ENCODE assay signal across 17 cellular contexts in genomic region chr3:48630407-48630806, GRCh38. TPM values are rescaled to one million over a fixed set of nuclear protein-coding genes. Genes with fewer than 3 reads are reported as not detected.
DNase-seq lines count a peak whose midpoint lies in the region; ATAC-seq and TF ChIP-seq lines count a peak whose summit lies in the region.
"Had no signal": no experiment of that assay in that cellular context is flagged by ENCODE, and none has a peak within 500 bp of the region (broad histone marks: within the 10 kb centered on the region; RNA-seq: fewer than 3 reads in every experiment).

No MANE protein-coding gene starts in this region.

- H3K36me3 Mint-ChIP-seq in activated CD4-positive, alpha-beta T cell treated with anti-CD3 and anti-CD28 coated beads, Interleukin-2, amount 10 ng/mL, durations not matched to agents 7 days and 5 days (ENCODE audit: low read depth) = peaks cover 15% of the 10 kb centered on the region
- H3K36me3 Mint-ChIP-seq in chondrocyte (ENCODE audit: low read depth) = peaks cover 38% of the 10 kb centered on the region
- H3K36me3 Mint-ChIP-seq in activated T-cell treated with anti-CD3 and anti-CD28 coated beads, Interleukin-2, amount 50 U/mL, for 4 hours (ENCODE audit: insufficient read depth) = peaks cover 18% of the 10 kb centered on the region

- peak overlapping the region; percentile 56 for H2BK5ac ChIP-seq in neuronal stem cell (ENCODE audit: low read length)

- no peak overlapping the region for H3K9ac ChIP-seq in neuronal stem cell (ENCODE audit: low read depth, low read length, poor library complexity)

- H2AFZ ChIP-seq in neuronal stem cell (ENCODE audit: low read length) = no peak overlapping the region

- peaks cover 5 to 8% of the 10 kb centered on the region in 2 donors for H3K4me1 ChIP-seq in neuronal stem cell (ENCODE audit: control insufficient read depth in 2 of 2, insufficient read depth in 1 of 2, low read depth in 1 of 2, low read length in 2 of 2)
- peaks cover 0 to 15% of the 10 kb centered on the region in 2 donors for H3K4me1 ChIP-seq in ascending aorta

- H3K9me3 ChIP-seq in neuronal stem cell (replicated peaks in 1 of 2; ENCODE audit: control insufficient read depth in 2 of 2, insufficient read depth in 1 of 2, low read depth in 1 of 2, low read length in 2 of 2) (no peaks in the 10 kb centered on the region), ascending aorta (no peaks in the 10 kb centered on the region)
- H3K9me3 ChIP-seq: A549, Caco-2, HAP-1 had no signal

- H3K4me2 ChIP-seq in neuronal stem cell (ENCODE audit: insufficient read depth, low read length, poor library complexity, severe bottlenecking) = no peak overlapping the region
- H3K4me2 ChIP-seq: A549 had no signal

- H3K4me3 Mint-ChIP-seq in activated CD4-positive, alpha-beta T cell treated with anti-CD3 and anti-CD28 coated beads, Interleukin-2, amount 10 ng/mL, durations not matched to agents 7 days and 5 days = no peak overlapping the region
- H3K4me3 Mint-ChIP-seq in chondrocyte (ENCODE audit: unreplicated experiment) = no peak overlapping the region
- H3K4me3 Mint-ChIP-seq in activated T-cell treated with anti-CD3 and anti-CD28 coated beads, Interleukin-2, amount 50 U/mL, for 4 hours = no peak overlapping the region

- POLR2A ChIA-PET in activated CD4-positive, alpha-beta T cell treated with anti-CD3 and anti-CD28 coated beads, Interleukin-2, amount 10 ng/mL, durations not matched to agents 7 days and 5 days (lab: Charles Lee) = no interaction called here
- POLR2A ChIA-PET in RWPE1 (lab: Yijun Ruan, JAX; ENCODE audit: low non-redundant PET) = no interaction called here

- no peak overlapping the region for H4K91ac ChIP-seq in neuronal stem cell (ENCODE audit: low read depth, low read length, poor library complexity)

- H3K27ac ChIP-seq in RWPE1 (peak overlapping the region; percentile 89), neuronal stem cell (replicated peaks; ENCODE audit: low read length) (no peak overlapping the region), ascending aorta (no peak overlapping the region)
- H3K27ac ChIP-seq: 22Rv1, A549, C4-2B had no signal

- no peak overlapping the region for H4K8ac ChIP-seq in neuronal stem cell (ENCODE audit: low read depth, low read length)

- no peaks in the 10 kb centered on the region for H3K27me3 Mint-ChIP-seq in activated CD4-positive, alpha-beta T cell treated with anti-CD3 and anti-CD28 coated beads, Interleukin-2, amount 10 ng/mL, durations not matched to agents 7 days and 5 days
- H3K27me3 Mint-ChIP-seq in chondrocyte (ENCODE audit: low read depth) = no peaks in the 10 kb centered on the region
- no peaks in the 10 kb centered on the region for H3K27me3 Mint-ChIP-seq in activated T-cell treated with anti-CD3 and anti-CD28 coated beads, Interleukin-2, amount 50 U/mL, for 4 hours (ENCODE audit: low read depth)
- H3K27me3 Mint-ChIP-seq: CD4-positive, alpha-beta T cell had no signal

- intact Hi-C loops in ascending aorta (cut with DNase I) = loop anchor here (10.0 kb wide), 1 partner anchor 156 kb away; no protein-coding TSS in a partner anchor

- CTCF ChIA-PET in activated CD4-positive, alpha-beta T cell treated with anti-CD3 and anti-CD28 coated beads, Interleukin-2, amount 10 ng/mL, durations not matched to agents 7 days and 5 days (lab: Charles Lee) = interaction anchor here (0.6 kb wide), 1 partner anchor 1411 kb away, joined by 4 read pairs; no protein-coding TSS in a partner anchor
- CTCF ChIA-PET in RWPE1 (lab: Yijun Ruan, JAX) = no interaction called here

- DNase-seq in activated CD4-positive, alpha-beta T cell treated with anti-CD3 and anti-CD28 coated beads, Interleukin-2, amount 10 ng/mL, durations not matched to agents 7 days and 5 days = no peak
- no peak for DNase-seq in activated CD4-positive, alpha-beta T cell treated with anti-CD3 and anti-CD28 coated beads, Interleukin-2, amount 50 U/mL, for 4 hours
- DNase-seq in RWPE1 (ENCODE audit: low spot score) (no peak), chondrocyte (ENCODE audit: low spot score) (no peak), neuronal stem cell (ENCODE audit: low spot score) (no peak), ascending aorta (ENCODE audit: low spot score in 2 of 2) (no peak), NCI-H526 treated with DMSO at 0.1 percent for 48 hours (lab: John Stamatoyannopoulos, UW) (no peak)
- DNase-seq in activated T-cell treated with anti-CD3 and anti-CD28 coated beads, Interleukin-2, amount 50 U/mL, for 4 hours = no peak
- DNase-seq: AML-193; Caco-2; CD4-positive, alpha-beta T cell had no signal

- H3K27me3 ChIP-seq in neuronal stem cell (ENCODE audit: control insufficient read depth in 3 of 3, insufficient read depth in 3 of 3, low read depth in 1 of 3, low read length in 3 of 3) (no peaks in the 10 kb centered on the region), ascending aorta (no peaks in the 10 kb centered on the region)

- peaks cover 63 to 82% of the 10 kb centered on the region in 2 donors for H3K36me3 ChIP-seq in neuronal stem cell (replicated peaks in 1 of 2; ENCODE audit: control insufficient read depth in 2 of 2, insufficient read depth in 2 of 2, low read length in 2 of 2)
- H3K36me3 ChIP-seq in ascending aorta = peaks cover 73 to 78% of the 10 kb centered on the region in 2 donors

- H2AK5ac ChIP-seq in neuronal stem cell (ENCODE audit: low read depth, low read length) = no peak overlapping the region

- no peak for ATAC-seq in activated T-cell treated with anti-CD3 and anti-CD28 coated beads, Interleukin-2, amount 50 U/mL, for 4 hours
- ATAC-seq: A549 had no signal

- WGBS in neuronal stem cell (ENCODE audit: extremely low coverage in 2 of 2, insufficient read length in 2 of 2, insufficient replicate concordance in 1 of 2), 2 donors = no CpG with 5 or more reads among the region's 8 CpGs

- H3K4me3 ChIP-seq in neuronal stem cell (ENCODE audit: low read length in 2 of 2) = no peak overlapping the region
- no peak overlapping the region for H3K4me3 ChIP-seq in ascending aorta
- H3K4me3 ChIP-seq: A549, HAP-1 had no signal

- no peak overlapping the region for H3K4ac ChIP-seq in neuronal stem cell (ENCODE audit: low read length)

- H3K18ac ChIP-seq in neuronal stem cell (ENCODE audit: low read length) = no peak overlapping the region

- H3K79me1 ChIP-seq in neuronal stem cell (ENCODE audit: low read depth, low read length) = peaks cover 7% of the 10 kb centered on the region

- no peak overlapping the region for H2BK12ac ChIP-seq in neuronal stem cell (ENCODE audit: low read length)

- TF ChIP-seq CTCF in RWPE1 (conservative IDR thresholded peaks at IDR 0.05; ENCODE audit: low read depth) (no peak), chondrocyte (IDR thresholded peaks at IDR 0.05) (no peak), ascending aorta (IDR thresholded peaks at IDR 0.05) (no peak)

- peaks cover 9% of the 10 kb centered on the region for H3K4me1 Mint-ChIP-seq in activated CD4-positive, alpha-beta T cell treated with anti-CD3 and anti-CD28 coated beads, Interleukin-2, amount 10 ng/mL, durations not matched to agents 7 days and 5 days
- H3K4me1 Mint-ChIP-seq in chondrocyte (ENCODE audit: low read depth) = peaks cover 23% of the 10 kb centered on the region
- peaks cover 5% of the 10 kb centered on the region for H3K4me1 Mint-ChIP-seq in activated T-cell treated with anti-CD3 and anti-CD28 coated beads, Interleukin-2, amount 50 U/mL, for 4 hours (ENCODE audit: low read depth)

- peak overlapping the region; percentile 52 for H3K27ac Mint-ChIP-seq in activated CD4-positive, alpha-beta T cell treated with anti-CD3 and anti-CD28 coated beads, Interleukin-2, amount 10 ng/mL, durations not matched to agents 7 days and 5 days
- peak overlapping the region; percentile 32 for H3K27ac Mint-ChIP-seq in chondrocyte (ENCODE audit: unreplicated experiment)
- H3K27ac Mint-ChIP-seq: CD4-positive, alpha-beta T cell had no signal

- H3K23ac ChIP-seq in neuronal stem cell (ENCODE audit: low read depth, low read length, poor library complexity) = no peak overlapping the region

- H2BK120ac ChIP-seq in neuronal stem cell (ENCODE audit: low read depth, low read length) = no peak overlapping the region

- no peaks in the 10 kb centered on the region for H3K9me3 Mint-ChIP-seq in activated CD4-positive, alpha-beta T cell treated with anti-CD3 and anti-CD28 coated beads, Interleukin-2, amount 10 ng/mL, durations not matched to agents 7 days and 5 days
- no peaks in the 10 kb centered on the region for H3K9me3 Mint-ChIP-seq in chondrocyte (ENCODE audit: low read depth)
- no peaks in the 10 kb centered on the region for H3K9me3 Mint-ChIP-seq in activated T-cell treated with anti-CD3 and anti-CD28 coated beads, Interleukin-2, amount 50 U/mL, for 4 hours
- H3K9me3 Mint-ChIP-seq: CD4-positive, alpha-beta T cell had no signal

- H3K14ac ChIP-seq in neuronal stem cell (ENCODE audit: low read length) = no peak overlapping the region

- no peak overlapping the region for H2BK15ac ChIP-seq in neuronal stem cell (ENCODE audit: low read length)

RNA-seq across cellular contexts. Expression of gene SLC26A6, which starts 4.9 kb away (rescaled TPM):
- total RNA-seq in activated CD4-positive, alpha-beta T cell treated with anti-CD3 and anti-CD28 coated beads, Interleukin-2, amount 10 ng/mL, durations not matched to agents 7 days and 5 days = 10 to 100 TPM; 41.3 to 45.7 TPM
- total RNA-seq in chondrocyte (66.8 to 70.5 TPM (median 69.3 TPM) in 3 replicates), ascending aorta (28.1 TPM)
- polyA plus RNA-seq in neuronal stem cell (2013, experiment 1 of 2) = 30.0 TPM
- polyA plus RNA-seq in neuronal stem cell (2013, experiment 2 of 2) = 29.9 TPM
- 10 to 100 TPM; 14.4 to 17.5 (median 17.2) TPM for total RNA-seq in activated T-cell treated with anti-CD3 and anti-CD28 coated beads, Interleukin-2, amount 50 U/mL, for 4 hours

RNA-seq across cellular contexts. Expression of gene TMEM89, which starts 8.8 kb away (rescaled TPM):
- under 1 TPM; 0.32 to 0.33 TPM for total RNA-seq in activated CD4-positive, alpha-beta T cell treated with anti-CD3 and anti-CD28 coated beads, Interleukin-2, amount 10 ng/mL, durations not matched to agents 7 days and 5 days
- total RNA-seq in chondrocyte = 0.70 TPM in 1 of 3 replicates, not detected in the others
- 0.15 TPM for polyA plus RNA-seq in neuronal stem cell (2013, experiment 1 of 2)
- not detected for polyA plus RNA-seq in neuronal stem cell (2013, experiment 2 of 2)
- total RNA-seq in activated T-cell treated with anti-CD3 and anti-CD28 coated beads, Interleukin-2, amount 50 U/mL, for 4 hours = not detected
- not detected for total RNA-seq in ascending aorta
- total RNA-seq: Caco-2; CD4-positive, alpha-beta T cell; H1 had no signal
- polyA plus RNA-seq: A549, BJ, H1 had no signal

RNA-seq across cellular contexts. Expression of gene UQCRC1, which starts 21.0 kb away (rescaled TPM):
- 100 to 1,000 TPM; 150 to 157 TPM for total RNA-seq in activated CD4-positive, alpha-beta T cell treated with anti-CD3 and anti-CD28 coated beads, Interleukin-2, amount 10 ng/mL, durations not matched to agents 7 days and 5 days
- total RNA-seq in chondrocyte (223 to 258 TPM (median 233 TPM) in 3 replicates), ascending aorta (193 TPM)
- 137 TPM for polyA plus RNA-seq in neuronal stem cell (2013, experiment 1 of 2)
- polyA plus RNA-seq in neuronal stem cell (2013, experiment 2 of 2) = 134 TPM
- total RNA-seq in activated T-cell treated with anti-CD3 and anti-CD28 coated beads, Interleukin-2, amount 50 U/mL, for 4 hours = 100 to 1,000 TPM; 178 to 200 (median 193) TPM

RNA-seq across cellular contexts. Expression of gene CELSR3, which starts 32.3 kb away (rescaled TPM):
- total RNA-seq in activated CD4-positive, alpha-beta T cell treated with anti-CD3 and anti-CD28 coated beads, Interleukin-2, amount 10 ng/mL, durations not matched to agents 7 days and 5 days = 1 to 10 TPM; 7.9 to 8.6 TPM
- 9.6 to 11.4 TPM (median 10.5 TPM) in 3 replicates for total RNA-seq in chondrocyte
- 8.4 TPM for polyA plus RNA-seq in neuronal stem cell (2013, experiment 1 of 2)
- 8.5 TPM for polyA plus RNA-seq in neuronal stem cell (2013, experiment 2 of 2)
- 10 to 100 TPM; 11.0 to 15.0 (median 12.3) TPM for total RNA-seq in activated T-cell treated with anti-CD3 and anti-CD28 coated beads, Interleukin-2, amount 50 U/mL, for 4 hours
- 2.6 TPM for total RNA-seq in ascending aorta

RNA-seq across cellular contexts. Expression of gene COL7A1, which starts 35.3 kb away (rescaled TPM):
- 1 to 10 TPM in 1 of 2 experiments, under 1 TPM in 1; 0.52 to 1.3 TPM for total RNA-seq in activated CD4-positive, alpha-beta T cell treated with anti-CD3 and anti-CD28 coated beads, Interleukin-2, amount 10 ng/mL, durations not matched to agents 7 days and 5 days
- total RNA-seq in chondrocyte = 15.9 to 36.6 TPM (median 36.5 TPM) in 3 replicates
- polyA plus RNA-seq in neuronal stem cell (2013, experiment 1 of 2) = 8.2 TPM
- 7.8 TPM for polyA plus RNA-seq in neuronal stem cell (2013, experiment 2 of 2)
- total RNA-seq in activated T-cell treated with anti-CD3 and anti-CD28 coated beads, Interleukin-2, amount 50 U/mL, for 4 hours = under 1 TPM; 0.38 to 0.53 (median 0.40) TPM
- 22.2 TPM for total RNA-seq in ascending aorta
